ENCODE assay signal across 23 cellular contexts in genomic region chr11:46465683-46466082, GRCh38.
"Had no signal": no experiment of that assay in that cellular context is flagged by ENCODE, and none has a peak within 500 bp of the region (broad histone marks: within the 10 kb centered on the region; RNA-seq: fewer than 3 reads in every experiment).

No MANE protein-coding gene starts in this region.

- DNase-seq: activated B cell treated with CpG ODN at 0.5 μM for 24 hours; activated CD4-positive, alpha-beta T cell treated with anti-CD3 and anti-CD28 coated beads for 36 hours; activated CD4-positive, alpha-beta T cell treated with anti-CD3 and anti-CD28 coated beads, Interleukin-2, amount 50 U/mL, for 4 hours; activated effector memory CD4-positive, alpha-beta T cell treated with anti-CD3 and anti-CD28 coated beads, Interleukin-2, amount 50 U/mL, for 16 hours; activated naive CD4-positive, alpha-beta T cell treated with anti-CD3 and anti-CD28 coated beads, Interleukin-2, amount 10 ng/mL, durations not matched to agents 7 days and 5 days; activated T-cell treated with anti-CD3 and anti-CD28 coated beads, Interleukin-2, amount 50 U/mL, for 72 hours; body of pancreas; foreskin melanocyte; hypothalamus; mesendoderm; naive B cell; occipital lobe; posterior cingulate gyrus; sigmoid colon; spleen; stimulated activated CD4-positive, alpha-beta T cell treated with anti-CD3 and anti-CD28 coated beads, Interleukin-4, amount 100 ng/mL, for 24 hours; stimulated activated naive CD4-positive, alpha-beta T cell treated with Interleukin-2 at 50 U/mL for 16 hours; T1000 had no signal

- FAIRE-seq: endometrium, islet of Langerhans had no signal

- H3K36me3 ChIP-seq: cardiac muscle cell, sigmoid colon, thoracic aorta, vagina had no signal

- H3K9me3 ChIP-seq: body of pancreas, sigmoid colon, spleen, thoracic aorta, vagina had no signal

- ATAC-seq: activated CD4-positive, alpha-beta T cell treated with anti-CD3 and anti-CD28 coated beads for 36 hours; activated T-cell treated with anti-CD3 and anti-CD28 coated beads, Interleukin-2, amount 50 U/mL, for 72 hours; body of pancreas had no signal

- H3K4me3 ChIP-seq: body of pancreas, cardiac muscle cell, sigmoid colon, spleen, thoracic aorta, vagina had no signal

- H3K27ac ChIP-seq: body of pancreas, cardiac muscle cell, sigmoid colon, spleen, thoracic aorta, vagina had no signal

- H3K4me1 ChIP-seq: body of pancreas had no signal

- H3K27me3 ChIP-seq: body of pancreas, cardiac muscle cell, sigmoid colon, spleen, vagina had no signal
